1 cellular context compared by ENCODE assay signal in genomic region chr3:98269846-98270245, GRCh38.
TF ChIP-seq lines count a peak whose summit lies in the region.

No MANE protein-coding gene starts in this region.

TF ChIP-seq in HepG2, 621 proteins besides CTCF, POLR2A, EP300 and RAD21:
- TF ChIP-seq TBL1XR1 (IDR thresholded peaks at IDR 0.05; ENCODE audit: borderline replicate concordance, low read length, partially characterized antibody) (no peak), ZNF142 (CRISPR knock-in tag; IDR thresholded peaks at IDR 0.05) (no peak), ZNF160 (CRISPR knock-in tag; IDR thresholded peaks at IDR 0.05) (peak; percentile 99)
